8 cellular contexts compared by ENCODE assay signal in the genomic region with DNA sequence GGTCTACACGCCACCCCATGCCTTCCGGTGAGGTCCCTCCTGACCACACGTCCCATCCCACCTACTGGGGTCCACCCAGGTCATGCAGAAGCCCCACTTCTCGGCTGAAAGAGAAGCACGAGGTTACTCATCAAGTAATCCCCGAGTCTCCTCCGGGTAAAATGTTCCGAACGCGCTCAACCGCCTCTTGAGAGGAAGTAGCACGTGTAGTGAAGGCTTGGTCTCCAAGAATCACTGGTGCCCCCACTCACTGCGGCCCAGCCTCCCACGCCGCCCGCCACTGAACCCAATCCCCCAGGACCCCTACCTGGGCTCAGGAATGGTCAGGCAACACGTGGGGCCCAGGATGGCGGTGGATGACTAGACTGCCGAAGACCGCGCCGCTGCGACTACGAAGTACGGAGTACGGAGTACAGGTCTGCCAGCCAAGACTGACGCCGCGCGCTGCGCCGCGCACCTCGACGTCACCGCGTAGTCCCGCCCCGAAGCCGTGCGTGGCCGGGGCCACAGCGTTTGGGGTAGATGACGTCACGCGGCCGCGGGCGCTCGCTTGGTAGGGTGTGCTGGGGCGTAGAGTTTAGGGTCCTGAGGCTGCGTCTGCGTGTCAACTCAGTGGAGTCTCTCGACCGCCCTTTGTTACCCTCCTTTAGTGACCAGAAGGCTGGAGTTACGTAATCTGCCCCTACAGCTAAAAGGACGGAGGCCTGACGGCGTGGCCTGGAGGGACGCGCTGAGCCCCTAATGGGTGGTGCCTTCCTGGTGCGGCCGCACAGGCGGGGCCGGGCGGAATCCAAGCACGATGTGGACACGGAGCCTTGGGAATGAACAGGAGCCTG. TPM values are rescaled to one million over a fixed set of nuclear protein-coding genes. Genes with fewer than 3 reads are reported as not detected.
A peak's percentile ranks its signal among the peaks of the same experiment; 100 is the strongest.
DNase-seq lines count a peak whose midpoint lies in the region; ATAC-seq and TF ChIP-seq lines count a peak whose summit lies in the region.

No MANE protein-coding gene starts in this region.

- H3K9me2 ChIP-seq in GM23338 (ENCODE audit: insufficient read depth): no peaks in the 10 kb centered on the region

- no peak for TF ChIP-seq CTCF in GM23338 (conservative IDR thresholded peaks at IDR 0.05; ENCODE audit: low read depth in 2 of 2)
- no peak for TF ChIP-seq CTCF in foreskin fibroblast (IDR thresholded peaks at IDR 0.05; ENCODE audit: low read depth, low read length)
- no peak for TF ChIP-seq CTCF in neural crest cell (conservative IDR thresholded peaks at IDR 0.05)
- peak in 1 of 7 experiments; percentile 4 for TF ChIP-seq CTCF in stomach (IDR thresholded peaks at IDR 0.05)

- H3K36me3 ChIP-seq in GM23338 (ENCODE audit: insufficient read depth) (peaks cover 36% of the 10 kb centered on the region), stomach (peaks cover 30 to 40% (median 35%) of the 10 kb centered on the region in 4 donors)

- DNase-seq in EH (ENCODE audit: low read depth) (peak; percentile 92), GM23338 (ENCODE audit: low spot score) (peak; percentile 97), Kasumi-1 (lab: John Stamatoyannopoulos, UW) (peak; percentile 95 to 97), activated gamma-delta T cell (lab: John Stamatoyannopoulos, UW) (peak; percentile 95), foreskin fibroblast (peak; percentile 96 to 99), neural crest cell (ENCODE audit: low read depth, low spot score) (peak; percentile 90), stomach (peak; percentile 95)

- peak overlapping the region; percentile 95 for H3K27ac ChIP-seq in GM23338 (ENCODE audit: low read depth)
- H3K27ac ChIP-seq in stomach: peak overlapping the region; percentile 84 to 96 (median 94)

- TF ChIP-seq POLR2A in Raji (IDR thresholded peaks at IDR 0.05; ENCODE audit: insufficient read depth, low read depth, low read length): peak; percentile 100
- peak in 2 of 4 donors; percentile 61 to 87 for TF ChIP-seq POLR2A in stomach (IDR thresholded peaks at IDR 0.05)

- H3K27ac Mint-ChIP-seq in GM23338: peak overlapping the region; percentile 100
- peak overlapping the region; percentile 100 for H3K27ac Mint-ChIP-seq in neural crest cell (ENCODE audit: unreplicated experiment)

- H3K4me3 Mint-ChIP-seq in GM23338: peak overlapping the region; percentile 100
- peak overlapping the region; percentile 98 for H3K4me3 Mint-ChIP-seq in neural crest cell

- H3K36me3 Mint-ChIP-seq in GM23338 (ENCODE audit: low read depth): peaks cover 49% of the 10 kb centered on the region
- H3K36me3 Mint-ChIP-seq in neural crest cell (ENCODE audit: low read depth): peaks cover 29% of the 10 kb centered on the region

- peaks cover 25% of the 10 kb centered on the region for H3K79me2 ChIP-seq in GM23338 (replicated peaks; ENCODE audit: insufficient read depth)

- H3K4me3 ChIP-seq in GM23338 (peak overlapping the region; percentile 98), foreskin fibroblast (ENCODE audit: low read depth in 1 of 2, low read length in 2 of 2) (peak overlapping the region; percentile 71 to 82), stomach (peak overlapping the region; percentile 58 to 71 (median 62))

- peak overlapping the region; percentile 99 for H3K4me2 ChIP-seq in GM23338

- H3K27me3 ChIP-seq in GM23338 (ENCODE audit: insufficient read depth): no peaks in the 10 kb centered on the region
- H3K27me3 ChIP-seq in stomach: no peaks in the 10 kb centered on the region

- 0 to 1% (median 0%) methylated on average over 36 to 68 of the region's 68 CpGs for WGBS in stomach, 5 donors

- no peaks in the 10 kb centered on the region for H3K9me3 ChIP-seq in stomach

- peaks cover 21% of the 10 kb centered on the region for H4K20me1 ChIP-seq in GM23338 (replicated peaks; ENCODE audit: insufficient read depth)

- peak overlapping the region; percentile 61; the same call in 1 of the 2 replicates for H2AFZ ChIP-seq in GM23338

- peaks cover 30% of the 10 kb centered on the region for H3K4me1 Mint-ChIP-seq in GM23338
- peaks cover 46% of the 10 kb centered on the region for H3K4me1 Mint-ChIP-seq in neural crest cell

- ATAC-seq in GM23338: peak; percentile 92

- TF ChIP-seq EP300 in stomach (IDR thresholded peaks at IDR 0.05): no peak

- peaks cover 49% of the 10 kb centered on the region for H3F3A ChIP-seq in GM23338 (replicated peaks; ENCODE audit: low read depth)

- H3K4me1 ChIP-seq in GM23338 (ENCODE audit: insufficient read depth) (peaks cover 14% of the 10 kb centered on the region), stomach (peaks cover 19 to 40% (median 33%) of the 10 kb centered on the region in 4 donors)

- no peaks in the 10 kb centered on the region for H3K9me3 Mint-ChIP-seq in GM23338
- H3K9me3 Mint-ChIP-seq in neural crest cell: no peaks in the 10 kb centered on the region

- peaks cover 25% of the 10 kb centered on the region for H3K27me3 Mint-ChIP-seq in GM23338 (ENCODE audit: insufficient read depth, low read depth, poor library complexity)
- no peaks in the 10 kb centered on the region for H3K27me3 Mint-ChIP-seq in neural crest cell (ENCODE audit: low read depth)

- intact Hi-C loops in stomach (cut with DNase I; ENCODE audit: low total_unique reads): no loop called here

TF ChIP-seq in GM23338, 12 proteins besides CTCF, POLR2A, EP300 and RAD21 (continues in another document):
- TF ChIP-seq ZNF331 (CRISPR knock-in tag; IDR thresholded peaks at IDR 0.05; ENCODE audit: low read depth) (no peak), POLR2AphosphoS5 (IDR thresholded peaks at IDR 0.05; ENCODE audit: low read depth) (peak; percentile 100), STAT1 (IDR thresholded peaks at IDR 0.05; ENCODE audit: unreplicated experiment) (no peak), CREB1 (CRISPR knock-in tag; IDR thresholded peaks at IDR 0.05; ENCODE audit: low read depth) (peak; percentile 99)
- TF ChIP-seq, protein P1, sequence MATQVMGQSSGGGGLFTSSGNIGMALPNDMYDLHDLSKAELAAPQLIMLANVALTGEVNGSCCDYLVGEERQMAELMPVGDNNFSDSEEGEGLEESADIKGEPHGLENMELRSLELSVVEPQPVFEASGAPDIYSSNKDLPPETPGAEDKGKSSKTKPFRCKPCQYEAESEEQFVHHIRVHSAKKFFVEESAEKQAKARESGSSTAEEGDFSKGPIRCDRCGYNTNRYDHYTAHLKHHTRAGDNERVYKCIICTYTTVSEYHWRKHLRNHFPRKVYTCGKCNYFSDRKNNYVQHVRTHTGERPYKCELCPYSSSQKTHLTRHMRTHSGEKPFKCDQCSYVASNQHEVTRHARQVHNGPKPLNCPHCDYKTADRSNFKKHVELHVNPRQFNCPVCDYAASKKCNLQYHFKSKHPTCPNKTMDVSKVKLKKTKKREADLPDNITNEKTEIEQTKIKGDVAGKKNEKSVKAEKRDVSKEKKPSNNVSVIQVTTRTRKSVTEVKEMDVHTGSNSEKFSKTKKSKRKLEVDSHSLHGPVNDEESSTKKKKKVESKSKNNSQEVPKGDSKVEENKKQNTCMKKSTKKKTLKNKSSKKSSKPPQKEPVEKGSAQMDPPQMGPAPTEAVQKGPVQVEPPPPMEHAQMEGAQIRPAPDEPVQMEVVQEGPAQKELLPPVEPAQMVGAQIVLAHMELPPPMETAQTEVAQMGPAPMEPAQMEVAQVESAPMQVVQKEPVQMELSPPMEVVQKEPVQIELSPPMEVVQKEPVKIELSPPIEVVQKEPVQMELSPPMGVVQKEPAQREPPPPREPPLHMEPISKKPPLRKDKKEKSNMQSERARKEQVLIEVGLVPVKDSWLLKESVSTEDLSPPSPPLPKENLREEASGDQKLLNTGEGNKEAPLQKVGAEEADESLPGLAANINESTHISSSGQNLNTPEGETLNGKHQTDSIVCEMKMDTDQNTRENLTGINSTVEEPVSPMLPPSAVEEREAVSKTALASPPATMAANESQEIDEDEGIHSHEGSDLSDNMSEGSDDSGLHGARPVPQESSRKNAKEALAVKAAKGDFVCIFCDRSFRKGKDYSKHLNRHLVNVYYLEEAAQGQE (IDR thresholded peaks at IDR 0.05; ENCODE audit: unreplicated experiment): peak; percentile 45

RNA-seq across cellular contexts. Expression of a gene that starts 7.6 kb away (rescaled TPM):
- total RNA-seq in GM23338 (2014; rRNA removed; shearing (Covaris generic)): 0.08 and 0.10 TPM in 2 replicates
- 0.11 and 0.31 TPM in 2 replicates for polyA plus RNA-seq in GM23338 (2016; fragmentation: Nextera tagmentation; extraction: Ambion mirVana)
- 0.49 and 0.64 TPM in 2 replicates for total RNA-seq in neural crest cell
- 10 to 100 TPM in 1 of 5 donors, 1 to 10 TPM in 4; 1.7 to 16.7 (median 4.0) TPM for total RNA-seq in stomach
- polyA plus RNA-seq in stomach: 1 to 10 TPM; 2.0 to 3.4 (median 3.2) TPM

RNA-seq across cellular contexts. Expression of a gene that starts 13.6 kb away (rescaled TPM):
- 37.0 and 40.1 TPM in 2 replicates for total RNA-seq in GM23338 (2014; rRNA removed; shearing (Covaris generic))
- polyA plus RNA-seq in GM23338 (2016; fragmentation: Nextera tagmentation; extraction: Ambion mirVana): 24.0 and 24.9 TPM in 2 replicates
- total RNA-seq in neural crest cell: 35.7 and 39.0 TPM in 2 replicates
- total RNA-seq in stomach: 10 to 100 TPM in 4 of 5 donors, 1 to 10 TPM in 1; 1.8 to 31.7 (median 17.2) TPM
- polyA plus RNA-seq in stomach: 10 to 100 TPM; 33.1 to 39.0 (median 38.7) TPM

Comparison
In these comparisons a context has a peak if more than half of its experiments do, and no peak if none do; other contexts are left out.
1. Peak in every context shown above with its lines: DNase-seq, ATAC-seq, H3K4me3 ChIP-seq and H3K27ac ChIP-seq.